In the genomic region with DNA sequence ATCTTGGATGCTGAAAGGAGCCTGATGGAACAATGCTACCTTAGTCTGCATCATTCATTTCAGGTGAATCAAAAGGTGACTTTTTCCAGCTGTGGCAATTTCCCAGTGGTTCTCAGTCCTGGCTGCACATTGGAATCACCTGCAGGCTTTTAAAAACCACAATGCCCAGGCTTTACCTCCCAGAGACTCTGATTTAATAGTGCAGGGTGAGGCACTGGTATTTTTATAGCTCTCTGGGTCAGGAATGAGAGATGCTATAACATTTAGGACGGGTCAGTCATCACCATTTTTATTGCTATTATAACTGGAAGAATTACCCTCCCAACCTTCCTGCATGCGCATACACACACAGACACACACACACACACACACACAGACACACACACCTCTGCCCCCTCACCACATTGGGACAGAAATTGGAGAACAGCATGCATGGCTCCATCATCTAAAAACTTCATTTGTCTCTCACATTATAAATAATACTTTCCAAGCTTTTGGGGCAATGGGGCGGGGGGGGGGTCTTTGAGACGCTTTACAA, we compare ENCODE assay signal across 23 cellular contexts. TPM values are rescaled to one million over a fixed set of nuclear protein-coding genes. Genes with fewer than 3 reads are reported as not detected.
"Had no signal": no experiment of that assay in that cellular context is flagged by ENCODE, and none has a peak within 500 bp of the region (broad histone marks: within the 10 kb centered on the region; RNA-seq: fewer than 3 reads in every experiment).

No MANE protein-coding gene starts in this region.

- DNase-seq: activated B cell treated with CpG ODN at 0.5 μM for 24 hours; activated CD4-positive, alpha-beta T cell treated with anti-CD3 and anti-CD28 coated beads for 1 hour; activated CD4-positive, alpha-beta T cell treated with anti-CD3 and anti-CD28 coated beads, Interleukin-2, amount 10 ng/mL, durations not matched to agents 24 days and 14 days; activated CD4-positive, alpha-beta T cell treated with anti-CD3 and anti-CD28 coated beads, Interleukin-2, amount 50 U/mL, for 48 hours; activated CD8-positive, alpha-beta memory T cell treated with anti-CD3 and anti-CD28 coated beads for 24 hours; activated gamma-delta T cell; activated naive CD4-positive, alpha-beta T cell treated with anti-CD3 and anti-CD28 coated beads for 36 hours; activated T-cell treated with anti-CD3 and anti-CD28 coated beads for 4 hours; activated T-cell treated with anti-CD3 and anti-CD28 coated beads, Interleukin-2, amount 50 U/mL, for 48 hours; brain microvascular endothelial cell; cerebellar nuclear complex; Karpas-422; NCI-H1417 treated with DMSO at 0.1 percent for 48 hours; NCI-H69; NK-92 treated with Interleukin-12 subunit alpha and Interleukin-12 subunit beta, amount 100 ng/mL, for 24 hours; SHP77 treated with DMSO at 0.1 percent for 48 hours; T-helper 17 cell; T1000 had no signal

- H3K27me3 ChIP-seq: brain microvascular endothelial cell, cardiac muscle cell had no signal

- H3K4me3 ChIP-seq: cardiac muscle cell, K562 had no signal

- FAIRE-seq: RCC 7860, TTC549 had no signal

- ATAC-seq: activated T-helper 17 cell treated with anti-CD3 and anti-CD28 coated beads, Interleukin-2, amount 50 U/mL, for 72 hours had no signal

- H3K27ac ChIP-seq: brain microvascular endothelial cell, cardiac muscle cell had no signal

- H3K36me3 ChIP-seq: brain microvascular endothelial cell, cardiac muscle cell had no signal

RNA-seq across cellular contexts. Expression of a gene that starts 41.1 kb away (rescaled TPM):
- total RNA-seq: activated B cell treated with CpG ODN at 0.5 μM for 24 hours; activated CD4-positive, alpha-beta T cell treated with anti-CD3 and anti-CD28 coated beads, Interleukin-2, amount 10 ng/mL, durations not matched to agents 24 days and 14 days; activated naive CD4-positive, alpha-beta T cell treated with anti-CD3 and anti-CD28 coated beads for 36 hours; K562 had no signal
- polyA plus RNA-seq: K562 had no signal
